In the genomic region with DNA sequence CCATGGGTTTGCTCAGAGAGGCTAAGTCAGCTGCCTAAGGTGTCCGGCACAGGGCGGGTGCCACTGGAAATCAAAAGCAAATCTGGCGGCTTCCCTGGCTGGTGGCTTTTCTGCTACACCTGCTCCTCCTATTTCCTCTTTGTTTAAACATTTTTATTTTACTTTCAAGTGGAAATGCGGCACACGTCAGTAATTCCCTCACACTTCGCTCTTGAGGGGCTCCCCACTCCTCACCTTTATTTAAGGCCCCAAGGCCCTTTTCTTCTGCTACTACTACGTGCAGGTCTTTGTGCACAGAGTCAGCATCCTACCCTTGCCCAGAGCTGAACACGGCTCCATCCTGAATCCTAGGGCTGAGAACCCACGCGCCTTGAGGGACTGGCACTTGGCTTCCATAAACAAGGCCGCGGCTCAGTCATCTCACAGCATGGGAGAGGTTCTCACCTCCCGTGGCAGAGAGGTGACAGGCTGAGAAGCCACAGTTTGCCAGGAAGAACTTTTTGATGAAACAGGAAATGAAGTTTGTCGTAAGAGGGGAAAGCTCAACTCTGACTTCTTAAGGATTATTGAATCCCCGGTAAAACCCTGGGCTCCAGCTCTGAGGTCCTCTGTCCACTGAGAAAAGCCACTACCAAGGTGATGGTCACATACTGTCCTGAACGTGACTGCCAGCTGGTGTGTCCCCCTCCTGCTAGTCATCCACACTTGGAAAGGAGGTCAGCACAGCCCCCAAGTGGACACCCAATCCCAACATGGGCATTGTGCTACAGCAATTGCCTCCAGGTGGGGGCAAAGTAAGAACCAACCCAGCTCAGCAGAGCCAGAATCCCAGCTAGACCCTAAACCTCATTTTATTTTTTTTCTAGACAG, we compare ENCODE assay signal across 14 cellular contexts. TPM values are rescaled to one million over a fixed set of nuclear protein-coding genes. Genes with fewer than 3 reads are reported as not detected.
DNase-seq lines count a peak whose midpoint lies in the region; ATAC-seq, FAIRE-seq and TF ChIP-seq lines count a peak whose summit lies in the region.
"Had no signal": no experiment of that assay in that cellular context is flagged by ENCODE, and none has a peak within 500 bp of the region (broad histone marks: within the 10 kb centered on the region; RNA-seq: fewer than 3 reads in every experiment).

No MANE protein-coding gene starts in this region.

- no peak overlapping the region; the same call in 1 of the 2 replicates for H3K14ac ChIP-seq in H9 (ENCODE audit: insufficient read depth, low read length)

- H3K23ac ChIP-seq in H9 (ENCODE audit: insufficient read length, low read depth, low read length): no peak overlapping the region

- H4K91ac ChIP-seq in H9 (ENCODE audit: insufficient read length, low read depth, low read length): no peak overlapping the region

- CTCF ChIA-PET in activated CD4-positive, alpha-beta T cell treated with anti-CD3 and anti-CD28 coated beads, Interleukin-2, amount 10 ng/mL, durations not matched to agents 7 days and 5 days (lab: Charles Lee): interaction anchor here (0.7 to 1.4 kb wide), 8 partner anchors 8 to 40 kb away, joined by 3 to 4 read pairs (median 4); no protein-coding TSS in a partner anchor

- no peak overlapping the region for H3T11ph ChIP-seq in H9 (ENCODE audit: low read length)

- no peaks in the 10 kb centered on the region for H3K9me3 Mint-ChIP-seq in activated CD4-positive, alpha-beta T cell treated with anti-CD3 and anti-CD28 coated beads, Interleukin-2, amount 10 ng/mL, durations not matched to agents 7 days and 5 days
- H3K9me3 Mint-ChIP-seq in central memory CD8-positive, alpha-beta T cell: no peaks in the 10 kb centered on the region
- H3K9me3 Mint-ChIP-seq in stimulated activated naive CD8-positive, alpha-beta T cell treated with anti-CD3 and anti-CD28 coated beads, Interleukin-15, Interleukin-2, amounts not matched to agents 100 ng/mL and 50 ng/mL, for 24 hours: no peaks in the 10 kb centered on the region
- H3K9me3 Mint-ChIP-seq in H9: no peaks in the 10 kb centered on the region

- no peak overlapping the region for H2BK15ac ChIP-seq in H9 (ENCODE audit: low read depth, low read length)

- H2BK20ac ChIP-seq in H9 (ENCODE audit: low read depth, low read length, poor library complexity, severe bottlenecking): no peak overlapping the region

- H4K8ac ChIP-seq in H9 (replicated peaks; ENCODE audit: insufficient read length, low read depth, low read length): no peak overlapping the region

- H3K27me3 ChIP-seq in H9 (ENCODE audit: insufficient read depth, low read length): no peaks in the 10 kb centered on the region
- H3K27me3 ChIP-seq: cardiac muscle cell, MG63 had no signal

- H3K9me3 ChIP-seq in H9 (ENCODE audit: control insufficient read depth, low read depth, low read length): no peaks in the 10 kb centered on the region
- H3K9me3 ChIP-seq: left ventricle myocardium inferior, MG63 had no signal

- DNase-seq in activated gamma-delta T cell treated with Interleukin-2 at 50 U/mL for 16 hours: peak; percentile 38
- no peak for DNase-seq in activated gamma-delta T cell (lab: John Stamatoyannopoulos, UW)
- peak; percentile 45 for DNase-seq in activated CD4-positive, alpha-beta T cell treated with anti-CD3 and anti-CD28 coated beads, Interleukin-2, amount 10 ng/mL, durations not matched to agents 7 days and 5 days
- peak in 1 of 2 donors; percentile 59 for DNase-seq in central memory CD8-positive, alpha-beta T cell (ENCODE audit: low spot score in 2 of 2)
- no peak for DNase-seq in GM12891 (ENCODE audit: insufficient read length, low spot score)
- no peak for DNase-seq in H9
- DNase-seq: DMS79 treated with DMSO at 0.1 percent for 48 hours, erythroblast, GOT3, left ventricle myocardium inferior, MG63 had no signal

- H2BK12ac ChIP-seq in H9 (ENCODE audit: insufficient read length, low read depth, low read length): no peak overlapping the region

- H3K79me2 ChIP-seq in H9 (ENCODE audit: insufficient read depth, low read length): no peaks in the 10 kb centered on the region

- H2AFZ ChIP-seq in H9 (ENCODE audit: low read length): no peak overlapping the region

- H3K27ac Mint-ChIP-seq in activated CD4-positive, alpha-beta T cell treated with anti-CD3 and anti-CD28 coated beads, Interleukin-2, amount 10 ng/mL, durations not matched to agents 7 days and 5 days: peak overlapping the region; percentile 93
- peak overlapping the region; percentile 99 for H3K27ac Mint-ChIP-seq in central memory CD8-positive, alpha-beta T cell (ENCODE audit: low read depth)
- H3K27ac Mint-ChIP-seq in stimulated activated naive CD8-positive, alpha-beta T cell treated with anti-CD3 and anti-CD28 coated beads, Interleukin-15, Interleukin-2, amounts not matched to agents 100 ng/mL and 50 ng/mL, for 24 hours: peak overlapping the region; percentile 95
- peak overlapping the region in 1 of 3 experiments; percentile 53; a peak in 1 of 7 replicates for H3K27ac Mint-ChIP-seq in H9

- no peak overlapping the region for H2AK5ac ChIP-seq in H9 (ENCODE audit: insufficient read length, low read length)

- peak; percentile 42 for ATAC-seq in central memory CD8-positive, alpha-beta T cell (replicated peaks; ENCODE audit: extremely low read depth, poor library complexity, severe bottlenecking)
- no peak for ATAC-seq in HG03039 (IDR thresholded peaks at IDR 0.05; ENCODE audit: unreplicated experiment)

- no peak overlapping the region for H2BK120ac ChIP-seq in H9 (ENCODE audit: low read depth, low read length, poor library complexity, severe bottlenecking)

- POLR2A ChIA-PET in activated CD4-positive, alpha-beta T cell treated with anti-CD3 and anti-CD28 coated beads, Interleukin-2, amount 10 ng/mL, durations not matched to agents 7 days and 5 days (lab: Charles Lee): no interaction called here

- H4K20me1 ChIP-seq in H9 (ENCODE audit: control insufficient read depth, insufficient read depth, insufficient read length): no peaks in the 10 kb centered on the region

- no peak overlapping the region for H3K4me2 ChIP-seq in H9 (ENCODE audit: insufficient read depth, insufficient read length, low read length)

- no peaks in the 10 kb centered on the region for H3K4me1 ChIP-seq in H9 (ENCODE audit: insufficient read depth, low read length)

- H3K36me3 Mint-ChIP-seq in activated CD4-positive, alpha-beta T cell treated with anti-CD3 and anti-CD28 coated beads, Interleukin-2, amount 10 ng/mL, durations not matched to agents 7 days and 5 days (ENCODE audit: low read depth): peaks cover 90% of the 10 kb centered on the region
- peaks cover 42% of the 10 kb centered on the region for H3K36me3 Mint-ChIP-seq in central memory CD8-positive, alpha-beta T cell (ENCODE audit: insufficient read depth)
- H3K36me3 Mint-ChIP-seq in stimulated activated naive CD8-positive, alpha-beta T cell treated with anti-CD3 and anti-CD28 coated beads, Interleukin-15, Interleukin-2, amounts not matched to agents 100 ng/mL and 50 ng/mL, for 24 hours (ENCODE audit: low read depth): peaks cover 68% of the 10 kb centered on the region
- H3K36me3 Mint-ChIP-seq in H9 (ENCODE audit: insufficient read depth in 1 of 3, low read depth in 3 of 3): no peaks in the 10 kb centered on the region

- H2BK5ac ChIP-seq in H9 (ENCODE audit: insufficient read length, low read length): no peak overlapping the region

- peaks cover 98% of the 10 kb centered on the region for H3K4me1 Mint-ChIP-seq in activated CD4-positive, alpha-beta T cell treated with anti-CD3 and anti-CD28 coated beads, Interleukin-2, amount 10 ng/mL, durations not matched to agents 7 days and 5 days
- peaks cover 98% of the 10 kb centered on the region for H3K4me1 Mint-ChIP-seq in central memory CD8-positive, alpha-beta T cell
- peaks cover 96% of the 10 kb centered on the region for H3K4me1 Mint-ChIP-seq in stimulated activated naive CD8-positive, alpha-beta T cell treated with anti-CD3 and anti-CD28 coated beads, Interleukin-15, Interleukin-2, amounts not matched to agents 100 ng/mL and 50 ng/mL, for 24 hours (ENCODE audit: low read depth)
- peaks cover 7 to 21% of the 10 kb centered on the region in 2 experiments for H3K4me1 Mint-ChIP-seq in H9

- TF ChIP-seq CTCF in H9 (conservative IDR thresholded peaks at IDR 0.05): no peak

- H3K4ac ChIP-seq in H9 (ENCODE audit: low read depth, low read length): no peak overlapping the region

- H3K27ac ChIP-seq in H9 (ENCODE audit: insufficient read length, low read depth, low read length): no peak overlapping the region
- H3K27ac ChIP-seq: cardiac muscle cell, left ventricle myocardium inferior had no signal

- H3K79me1 ChIP-seq in H9 (ENCODE audit: insufficient read depth, low read depth, low read length, poor library complexity, severe bottlenecking): no peaks in the 10 kb centered on the region

- no CpG with 5 or more reads among the region's 16 CpGs for WGBS in H9 (ENCODE audit: extremely low coverage, insufficient read length, low lambda C conversion rate)

- H3K18ac ChIP-seq in H9 (ENCODE audit: insufficient read length, low read depth, low read length): no peak overlapping the region

- FAIRE-seq in GM12891 (lab: Jason Lieb, UNC): no peak

- H3K4me3 Mint-ChIP-seq in activated CD4-positive, alpha-beta T cell treated with anti-CD3 and anti-CD28 coated beads, Interleukin-2, amount 10 ng/mL, durations not matched to agents 7 days and 5 days: peak overlapping the region; percentile 56
- H3K4me3 Mint-ChIP-seq in central memory CD8-positive, alpha-beta T cell: peak overlapping the region; percentile 73
- peak overlapping the region; percentile 65 for H3K4me3 Mint-ChIP-seq in stimulated activated naive CD8-positive, alpha-beta T cell treated with anti-CD3 and anti-CD28 coated beads, Interleukin-15, Interleukin-2, amounts not matched to agents 100 ng/mL and 50 ng/mL, for 24 hours
- no peak overlapping the region for H3K4me3 Mint-ChIP-seq in H9

- H3K23me2 ChIP-seq in H9 (ENCODE audit: insufficient read length, low read depth, low read length, poor library complexity, severe bottlenecking): no peaks in the 10 kb centered on the region

- TF ChIP-seq POLR2A in GM12891 (IDR thresholded peaks at IDR 0.05; ENCODE audit: low read depth, low read length): no peak

- H3K27me3 Mint-ChIP-seq in activated CD4-positive, alpha-beta T cell treated with anti-CD3 and anti-CD28 coated beads, Interleukin-2, amount 10 ng/mL, durations not matched to agents 7 days and 5 days: no peaks in the 10 kb centered on the region
- H3K27me3 Mint-ChIP-seq in central memory CD8-positive, alpha-beta T cell: no peaks in the 10 kb centered on the region
- no peaks in the 10 kb centered on the region for H3K27me3 Mint-ChIP-seq in stimulated activated naive CD8-positive, alpha-beta T cell treated with anti-CD3 and anti-CD28 coated beads, Interleukin-15, Interleukin-2, amounts not matched to agents 100 ng/mL and 50 ng/mL, for 24 hours
- peaks cover 2% of the 10 kb centered on the region; the same call in 1 of the 2 replicates for H3K27me3 Mint-ChIP-seq in H9 (ENCODE audit: low read depth)

- no peak overlapping the region for H4K5ac ChIP-seq in H9 (ENCODE audit: insufficient read length, low read depth, low read length)

- H3K9ac ChIP-seq in H9 (ENCODE audit: extremely low read depth, insufficient read length, low read length): no peak overlapping the region

- H3K56ac ChIP-seq in H9 (ENCODE audit: insufficient read length, low read depth, low read length): no peak overlapping the region

RNA-seq across cellular contexts. Expression of gene NFATC2, which starts 48.0 kb away (rescaled TPM):
- total RNA-seq in activated CD4-positive, alpha-beta T cell treated with anti-CD3 and anti-CD28 coated beads, Interleukin-2, amount 10 ng/mL, durations not matched to agents 7 days and 5 days: 10 to 100 TPM; 62.0 to 68.8 TPM
- polyA plus RNA-seq in GM12891 (2012; ENCODE audit: low read depth, missing spikeins): 0.39 TPM
- total RNA-seq in H9 (2021): 0.57 and 0.61 TPM in 2 replicates

Comparison
In these comparisons a context has a peak if more than half of its experiments do, and no peak if none do; other contexts are left out.
1. DNase-seq: peak in activated gamma-delta T cell treated with Interleukin-2 at 50 U/mL for 16 hours (single experiment) and activated CD4-positive, alpha-beta T cell treated with anti-CD3 and anti-CD28 coated beads, Interleukin-2, amount 10 ng/mL, durations not matched to agents 7 days and 5 days (single experiment); none in activated gamma-delta T cell (single experiment), GM12891 (single experiment) and H9 (single experiment).
2. H3K4me3 Mint-ChIP-seq: peak in activated CD4-positive, alpha-beta T cell treated with anti-CD3 and anti-CD28 coated beads, Interleukin-2, amount 10 ng/mL, durations not matched to agents 7 days and 5 days (single experiment), central memory CD8-positive, alpha-beta T cell (single experiment) and stimulated activated naive CD8-positive, alpha-beta T cell treated with anti-CD3 and anti-CD28 coated beads, Interleukin-15, Interleukin-2, amounts not matched to agents 100 ng/mL and 50 ng/mL, for 24 hours (single experiment); none in H9 (0 of 2).
3. RNA of gene NFATC2, which starts 48.0 kb away (total RNA-seq): 62.0 to 68.8 TPM in activated CD4-positive, alpha-beta T cell treated with anti-CD3 and anti-CD28 coated beads, Interleukin-2, amount 10 ng/mL, durations not matched to agents 7 days and 5 days; 0.57 to 0.61 TPM in H9; every median in the first group is over 10 times any median in the second.